ENCODE assay signal across 2 cellular contexts in the genomic region with DNA sequence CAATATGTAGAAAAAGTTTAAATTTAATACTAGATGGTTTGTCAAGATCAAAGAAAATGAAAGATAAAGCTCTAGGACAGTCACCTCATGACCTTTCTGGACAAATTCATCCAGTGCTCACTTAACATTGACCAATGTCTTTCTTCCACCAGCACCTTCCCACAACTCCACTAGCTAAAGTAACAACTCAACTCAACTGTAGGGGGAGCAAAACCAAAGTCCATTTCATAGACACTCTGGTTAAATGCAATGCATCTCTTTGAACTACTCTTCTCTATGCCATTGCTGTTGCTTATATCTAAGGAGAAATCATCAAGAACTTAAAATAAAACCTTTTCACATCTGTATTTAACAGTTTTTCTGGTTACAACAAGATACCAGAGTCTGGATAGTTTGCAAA.
TF ChIP-seq lines count a peak whose summit lies in the region.

No MANE protein-coding gene starts in this region.

TF ChIP-seq in HCT116, 20 proteins besides CTCF, POLR2A, EP300 and RAD21 (continued from another document):
- TF ChIP-seq ZBTB33 (IDR thresholded peaks at IDR 0.05; ENCODE audit: extremely low read depth, insufficient replicate concordance, low read length) (no peak), SIN3A (IDR thresholded peaks at IDR 0.05; ENCODE audit: low read depth) (no peak), EGR1 (IDR thresholded peaks at IDR 0.05; ENCODE audit: low read depth) (no peak), TCF7L2 (IDR thresholded peaks at IDR 0.05; ENCODE audit: borderline replicate concordance, extremely low read depth, insufficient read depth, insufficient read length) (no peak), POLR2AphosphoS5 (IDR thresholded peaks at IDR 0.05; ENCODE audit: low read depth, low read length) (no peak), ELF1 (IDR thresholded peaks at IDR 0.05; ENCODE audit: borderline replicate concordance, low read depth) (no peak), EZH2phosphoT487 (IDR thresholded peaks at IDR 0.05; ENCODE audit: borderline replicate concordance) (no peak), ZFX (IDR thresholded peaks at IDR 0.05) (no peak), EZH2 (IDR thresholded peaks at IDR 0.05) (no peak), SRF (IDR thresholded peaks at IDR 0.05; ENCODE audit: low read depth) (no peak), CEBPB (IDR thresholded peaks at IDR 0.05; ENCODE audit: low read depth) (no peak), SP1 (IDR thresholded peaks at IDR 0.05; ENCODE audit: low read depth) (no peak), YY1 (IDR thresholded peaks at IDR 0.05; ENCODE audit: extremely low read depth, insufficient replicate concordance, low read depth, low read length) (no peak)
- TF ChIP-seq, protein P1, sequence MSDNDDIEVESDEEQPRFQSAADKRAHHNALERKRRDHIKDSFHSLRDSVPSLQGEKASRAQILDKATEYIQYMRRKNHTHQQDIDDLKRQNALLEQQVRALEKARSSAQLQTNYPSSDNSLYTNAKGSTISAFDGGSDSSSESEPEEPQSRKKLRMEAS (IDR thresholded peaks at IDR 0.05) = no peak

TF ChIP-seq in HepG2, 621 proteins besides CTCF, POLR2A, EP300 and RAD21 (continued from another document):
- TF ChIP-seq, protein P2, sequence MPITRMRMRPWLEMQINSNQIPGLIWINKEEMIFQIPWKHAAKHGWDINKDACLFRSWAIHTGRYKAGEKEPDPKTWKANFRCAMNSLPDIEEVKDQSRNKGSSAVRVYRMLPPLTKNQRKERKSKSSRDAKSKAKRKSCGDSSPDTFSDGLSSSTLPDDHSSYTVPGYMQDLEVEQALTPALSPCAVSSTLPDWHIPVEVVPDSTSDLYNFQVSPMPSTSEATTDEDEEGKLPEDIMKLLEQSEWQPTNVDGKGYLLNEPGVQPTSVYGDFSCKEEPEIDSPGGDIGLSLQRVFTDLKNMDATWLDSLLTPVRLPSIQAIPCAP (CRISPR knock-in tag; IDR thresholded peaks at IDR 0.05; ENCODE audit: low read depth) = no peak
- TF ChIP-seq ZNF354B (CRISPR knock-in tag; IDR thresholded peaks at IDR 0.05) (no peak), ZNF761 (CRISPR knock-in tag; conservative IDR thresholded peaks at IDR 0.05) (no peak), STAG1 (CRISPR knock-in tag; IDR thresholded peaks at IDR 0.05) (peak; percentile 47), ZNF562 (CRISPR knock-in tag; IDR thresholded peaks at IDR 0.05; ENCODE audit: borderline replicate concordance) (no peak), YEATS4 (CRISPR knock-in tag; IDR thresholded peaks at IDR 0.05; ENCODE audit: borderline replicate concordance) (no peak)
TF ChIP-seq in HepG2: peak in this region for 2.
